Comparison of ENCODE assay signal across 18 cellular contexts in genomic region chr1:84757301-84757700, GRCh38.
DNase-seq lines count a peak whose midpoint lies in the region; ATAC-seq, FAIRE-seq and TF ChIP-seq lines count a peak whose summit lies in the region.
"Had no signal": no experiment of that assay in that cellular context is flagged by ENCODE, and none has a peak within 500 bp of the region (broad histone marks: within the 10 kb centered on the region; RNA-seq: fewer than 3 reads in every experiment).

No MANE protein-coding gene starts in this region.

- TF ChIP-seq POLR2A in HepG2 (IDR thresholded peaks at IDR 0.05; ENCODE audit: insufficient read depth in 1 of 2, low read depth in 2 of 2, low read length in 2 of 2) (no peak), right lobe of liver (IDR thresholded peaks at IDR 0.05) (no peak)

- H3K9me3 ChIP-seq in HepG2 (ENCODE audit: low read length): no peaks in the 10 kb centered on the region
- H3K9me3 ChIP-seq in right lobe of liver: no peaks in the 10 kb centered on the region
- no peaks in the 10 kb centered on the region for H3K9me3 ChIP-seq in PC-9 (ENCODE audit: insufficient read depth, low read depth)

- H2AFZ ChIP-seq in HepG2 (ENCODE audit: low read length) (no peak overlapping the region), PC-9 (no peak overlapping the region)

- FAIRE-seq in HepG2 (lab: Jason Lieb, UNC): peak; percentile 15

- H3K79me2 ChIP-seq in HepG2 (ENCODE audit: insufficient read depth, low read length) (no peaks in the 10 kb centered on the region), PC-9 (ENCODE audit: low read depth) (no peaks in the 10 kb centered on the region)

- 0% methylated on average over 4 of the region's 4 CpGs for WGBS in HepG2 (ENCODE audit: low lambda C conversion rate)
- WGBS in right lobe of liver (ENCODE audit: insufficient coverage, low coverage, low lambda C conversion rate, missing lambda C conversion rate): 75% methylated on average over 4 of the region's 4 CpGs

- no peak overlapping the region for H3K4me2 ChIP-seq in HepG2 (ENCODE audit: low read depth, low read length)
- no peak overlapping the region for H3K4me2 ChIP-seq in PC-9

- H4K20me1 ChIP-seq in HepG2 (ENCODE audit: insufficient read depth, low read length) (no peaks in the 10 kb centered on the region), PC-9 (ENCODE audit: insufficient read depth) (no peaks in the 10 kb centered on the region)

- no peaks in the 10 kb centered on the region for H3F3A ChIP-seq in PC-9 (ENCODE audit: insufficient read depth, low read depth)

- H3K4me1 ChIP-seq in HepG2 (ENCODE audit: insufficient read depth, low read length) (no peaks in the 10 kb centered on the region), right lobe of liver (no peaks in the 10 kb centered on the region), PC-9 (replicated peaks; ENCODE audit: insufficient read depth) (no peaks in the 10 kb centered on the region)

- no peak for TF ChIP-seq EP300 in HepG2 (IDR thresholded peaks at IDR 0.05; ENCODE audit: low read depth in 2 of 2, low read length in 2 of 2)
- no peak for TF ChIP-seq EP300 in HepG2 (CRISPR knock-in tag; IDR thresholded peaks at IDR 0.05; ENCODE audit: borderline replicate concordance)

- H3K27me3 Mint-ChIP-seq in endothelial cell (ENCODE audit: unreplicated experiment) (peaks cover 3% of the 10 kb centered on the region), type B pancreatic cell (no peaks in the 10 kb centered on the region)

- H3K4me3 ChIP-seq in HepG2 (replicated peaks in 1 of 3; ENCODE audit: insufficient read depth in 1 of 3, low read depth in 2 of 3, low read length in 3 of 3): no peak overlapping the region
- no peak overlapping the region for H3K4me3 ChIP-seq in right lobe of liver
- no peak overlapping the region for H3K4me3 ChIP-seq in PC-9

- no peaks in the 10 kb centered on the region for H3K36me3 ChIP-seq in HepG2 (replicated peaks in 1 of 2; ENCODE audit: control insufficient read depth in 1 of 2, insufficient read depth in 2 of 2, low read length in 2 of 2)
- H3K36me3 ChIP-seq in right lobe of liver: no peaks in the 10 kb centered on the region
- no peaks in the 10 kb centered on the region for H3K36me3 ChIP-seq in PC-9 (ENCODE audit: low read depth)

- TF ChIP-seq CTCF in HepG2 (CRISPR knock-in tag; IDR thresholded peaks at IDR 0.05) (no peak), right lobe of liver (IDR thresholded peaks at IDR 0.05) (peak in 1 of 4 donors; percentile 4), PC-9 (conservative IDR thresholded peaks at IDR 0.05) (peak; percentile 30; the same call in 1 of the 2 replicates), endothelial cell (IDR thresholded peaks at IDR 0.05; ENCODE audit: unreplicated experiment) (peak; percentile 61), type B pancreatic cell (conservative IDR thresholded peaks at IDR 0.05) (peak; percentile 56)

- BruUV-seq in HepG2 (replicated peaks; lab: Mats Ljungman, UMichigan): no TSS peak
- BruUV-seq in PC-9 (replicated peaks; lab: Mats Ljungman, UMichigan): no TSS peak

- intact Hi-C loops in HepG2 (cut with micrococcal nuclease; ENCODE audit: unreplicated experiment): no loop called here
- intact Hi-C loops in right lobe of liver (cut with DNase I): loop anchor here in 1 of 2 donors (10.0 kb wide), 1 partner anchor 312 kb away; no protein-coding TSS in a partner anchor
- intact Hi-C loops in PC-9 (cut with micrococcal nuclease; ENCODE audit: unreplicated experiment): no loop called here

- H3K27ac Mint-ChIP-seq in endothelial cell (ENCODE audit: unreplicated experiment): no peak overlapping the region
- no peak overlapping the region for H3K27ac Mint-ChIP-seq in type B pancreatic cell
- H3K27ac Mint-ChIP-seq: activated B cell treated with CpG ODN at 0.5 μM for 24 hours; activated T-helper 1 cell treated with anti-CD3 and anti-CD28 coated beads, Interleukin-12 subunit alpha, Interleukin-12 subunit beta, Interleukin-2, Interleukin-4 antibody, amounts not matched to agents 30 ng/mL and 10 ng/mL and 1 ng/mL, durations not matched to agents 14 hours and 24 hours and 36 hours; T-helper 17 cell had no signal

- H3K4me3 Mint-ChIP-seq in endothelial cell (ENCODE audit: unreplicated experiment) (no peak overlapping the region), type B pancreatic cell (no peak overlapping the region)
- H3K4me3 Mint-ChIP-seq: activated B cell treated with CpG ODN at 0.5 μM for 24 hours; activated T-helper 1 cell treated with anti-CD3 and anti-CD28 coated beads, Interleukin-12 subunit alpha, Interleukin-12 subunit beta, Interleukin-2, Interleukin-4 antibody, amounts not matched to agents 30 ng/mL and 10 ng/mL and 1 ng/mL, durations not matched to agents 14 hours and 24 hours and 36 hours; CD8-positive, alpha-beta memory T cell; T-helper 17 cell had no signal

- H3K27me3 ChIP-seq in HepG2 (ENCODE audit: control insufficient read depth in 1 of 2, insufficient read depth in 2 of 2, low read length in 2 of 2) (no peaks in the 10 kb centered on the region; a peak in 1 of 5 replicates), right lobe of liver (no peaks in the 10 kb centered on the region), PC-9 (ENCODE audit: insufficient read depth, low read depth) (no peaks in the 10 kb centered on the region)

- CTCF ChIA-PET in HepG2 (lab: Yijun Ruan, JAX; ENCODE audit: low intra/inter-chr PET ratio, low total read pairs) (no interaction called here), PC-9 (lab: Charles Lee) (no interaction called here)

- H3K27ac ChIP-seq in HepG2 (ENCODE audit: extremely low read length, insufficient read depth, low read length): no peak overlapping the region
- no peak overlapping the region for H3K27ac ChIP-seq in right lobe of liver
- no peak overlapping the region for H3K27ac ChIP-seq in PC-9

- no peak overlapping the region for H3K9ac ChIP-seq in HepG2 (ENCODE audit: insufficient read depth, low read depth, low read length)

- no peaks in the 10 kb centered on the region for H3K9me3 Mint-ChIP-seq in endothelial cell (ENCODE audit: unreplicated experiment)
- H3K9me3 Mint-ChIP-seq in type B pancreatic cell: no peaks in the 10 kb centered on the region
- H3K9me3 Mint-ChIP-seq: activated B cell treated with CpG ODN at 0.5 μM for 24 hours; activated T-helper 1 cell treated with anti-CD3 and anti-CD28 coated beads, Interleukin-12 subunit alpha, Interleukin-12 subunit beta, Interleukin-2, Interleukin-4 antibody, amounts not matched to agents 30 ng/mL and 10 ng/mL and 1 ng/mL, durations not matched to agents 14 hours and 24 hours and 36 hours; CD8-positive, alpha-beta memory T cell had no signal

- in situ Hi-C loops in HepG2 (cut with HindIII; ENCODE audit: extremely low pct_ligation_motif_present, low pct_unique_long_range_greater_than_20kb): loop anchor here (10.0 to 25.0 kb wide), 3 partner anchors 92 to 832 kb away; partner anchors contain the start of gene PRKACB

- peak; percentile 82 for ATAC-seq in HepG2
- no peak for ATAC-seq in right lobe of liver
- ATAC-seq: Right ventricle myocardium inferior, T-helper 17 cell had no signal

- POLR2A ChIA-PET in HepG2 (lab: Yijun Ruan, JAX): no interaction called here
- POLR2A ChIA-PET in PC-9 (lab: Charles Lee; ENCODE audit: unreplicated experiment): no interaction called here

- H3K9me2 ChIP-seq in PC-9 (ENCODE audit: insufficient read depth): no peaks in the 10 kb centered on the region

- TF ChIP-seq RAD21 in HepG2 (CRISPR knock-in tag; IDR thresholded peaks at IDR 0.05): no peak

- H3K4me1 Mint-ChIP-seq in endothelial cell (ENCODE audit: unreplicated experiment) (no peaks in the 10 kb centered on the region), type B pancreatic cell (ENCODE audit: unreplicated experiment) (peaks cover 20% of the 10 kb centered on the region)

- DNase-seq in HepG2 (ENCODE audit: low spot score) (peak; percentile 7), right lobe of liver (no peak), PC-9 (no peak), endothelial cell (ENCODE audit: low spot score) (no peak), type B pancreatic cell (ENCODE audit: extremely low spot score, unreplicated experiment) (no peak), GDM1 (lab: John Stamatoyannopoulos, UW) (no peak), T-helper 1 cell (no peak)
- DNase-seq in central memory CD4-positive, alpha-beta T cell: no peak
- DNase-seq: activated B cell treated with CpG ODN at 0.5 μM for 24 hours; CD8-positive, alpha-beta memory T cell; effector memory CD4-positive, alpha-beta T cell; hypothalamus; KBM-7; NCI-H1105; stimulated activated CD4-positive, alpha-beta T cell treated with anti-CD3 and anti-CD28 coated beads, Interleukin-2, amount 100 ng/mL, for 48 hours; T-helper 17 cell had no signal

- H3K36me3 Mint-ChIP-seq in endothelial cell (ENCODE audit: low read depth, unreplicated experiment) (no peaks in the 10 kb centered on the region), type B pancreatic cell (no peaks in the 10 kb centered on the region)
- H3K36me3 Mint-ChIP-seq: CD8-positive, alpha-beta memory T cell had no signal

TF ChIP-seq in HepG2, 621 proteins besides CTCF, POLR2A, EP300 and RAD21:
- TF ChIP-seq ZNF503 (CRISPR knock-in tag; IDR thresholded peaks at IDR 0.05) (no peak), ETS1 (CRISPR knock-in tag; IDR thresholded peaks at IDR 0.05) (no peak), SMC3 (IDR thresholded peaks at IDR 0.05; ENCODE audit: low read length) (peak; percentile 12; the same call in 1 of the 2 replicates)
